ENCODE assay signal across 26 cellular contexts in the genomic region with DNA sequence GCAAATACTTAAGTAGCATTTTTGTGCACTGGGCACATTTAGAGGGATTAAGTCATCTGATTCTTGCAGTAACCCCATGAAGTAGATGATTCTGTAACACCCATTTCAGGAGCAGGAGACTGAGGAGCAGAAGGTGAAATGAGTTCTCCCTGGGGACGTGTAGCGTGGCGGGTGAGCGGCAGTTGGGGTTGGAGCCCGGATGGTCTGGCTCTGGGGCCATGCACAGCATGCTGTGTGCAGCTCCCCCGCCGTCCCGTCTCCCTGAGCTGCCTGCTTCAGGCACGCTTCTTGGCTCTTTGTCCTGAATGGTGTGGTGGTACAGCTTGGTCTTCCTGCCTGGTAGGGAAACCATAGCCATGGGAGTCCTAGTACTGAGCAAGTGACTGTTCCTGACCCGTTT. TPM values are rescaled to one million over a fixed set of nuclear protein-coding genes. Genes with fewer than 3 reads are reported as not detected.
DNase-seq lines count a peak whose midpoint lies in the region; ATAC-seq and TF ChIP-seq lines count a peak whose summit lies in the region.
"Had no signal": no experiment of that assay in that cellular context is flagged by ENCODE, and none has a peak within 500 bp of the region (broad histone marks: within the 10 kb centered on the region; RNA-seq: fewer than 3 reads in every experiment).

No MANE protein-coding gene starts in this region.

- no peaks in the 10 kb centered on the region for H3K9me3 Mint-ChIP-seq in CD8-positive, alpha-beta T cell
- no peaks in the 10 kb centered on the region for H3K9me3 Mint-ChIP-seq in activated T-helper 17 cell treated with anti-CD3 and anti-CD28 coated beads, Interleukin-2, amount 50 U/mL, for 72 hours
- H3K9me3 Mint-ChIP-seq in naive thymus-derived CD8-positive, alpha-beta T cell, result no peaks in the 10 kb centered on the region
- H3K9me3 Mint-ChIP-seq: dendritic cell treated with granulocyte-macrophage colony-stimulating factor and Interleukin-4, amounts not matched to agents 40 ng/mL and 50 ng/mL, for 4 days; IgD-negative memory B cell; naive B cell had no signal

- TF ChIP-seq CTCF in CD8-positive, alpha-beta T cell (IDR thresholded peaks at IDR 0.05), result no peak

- no peak overlapping the region for H3K4me3 ChIP-seq in CD8-positive, alpha-beta T cell (ENCODE audit: low read depth, low read length)
- H3K4me3 ChIP-seq: adrenal gland, Peyer's patch, SJSA1, stomach, upper lobe of left lung had no signal

- H3K36me3 ChIP-seq in CD8-positive, alpha-beta T cell (ENCODE audit: insufficient read depth, low read length), result no peaks in the 10 kb centered on the region
- H3K36me3 ChIP-seq: adrenal gland, Peyer's patch, SJSA1, stomach, upper lobe of left lung had no signal

- H3K4me1 ChIP-seq in CD8-positive, alpha-beta T cell (ENCODE audit: insufficient read depth, low read length), result peaks cover 98% of the 10 kb centered on the region
- H3K4me1 ChIP-seq: SJSA1 had no signal

- no peaks in the 10 kb centered on the region for H3K27me3 ChIP-seq in CD8-positive, alpha-beta T cell (ENCODE audit: insufficient read depth, low read length)
- H3K27me3 ChIP-seq: adrenal gland, foreskin keratinocyte, Peyer's patch, SJSA1, stomach, upper lobe of left lung had no signal

- no peak for ATAC-seq in CD8-positive, alpha-beta T cell
- ATAC-seq in activated T-helper 17 cell treated with anti-CD3 and anti-CD28 coated beads, Interleukin-2, amount 50 U/mL, for 72 hours (replicated peaks), result no peak
- no peak for ATAC-seq in naive thymus-derived CD8-positive, alpha-beta T cell
- no peak for ATAC-seq in HG03025 (IDR thresholded peaks at IDR 0.05; ENCODE audit: low FRiP score, unreplicated experiment)
- no peak for ATAC-seq in GM19463 (IDR thresholded peaks at IDR 0.05; ENCODE audit: unreplicated experiment)
- ATAC-seq: activated CD4-positive, CD25-positive, alpha-beta regulatory T cell treated with anti-CD3 and anti-CD28 coated beads, Interleukin-2, amount 50 U/mL, for 24 hours; foreskin keratinocyte had no signal

- no peaks in the 10 kb centered on the region for H3K9me3 ChIP-seq in CD8-positive, alpha-beta T cell (ENCODE audit: low read length)
- H3K9me3 ChIP-seq: adrenal gland, Peyer's patch, SJSA1, stomach, upper lobe of left lung had no signal

- no peak overlapping the region for H3K27ac ChIP-seq in CD8-positive, alpha-beta T cell (ENCODE audit: low read depth, low read length)
- H3K27ac ChIP-seq: 22Rv1, adrenal gland, epithelial cell of prostate, foreskin keratinocyte, HL-60, Peyer's patch, SJSA1, stomach, upper lobe of left lung had no signal

- CTCF ChIA-PET in CD8-positive, alpha-beta T cell (lab: Charles Lee), result interaction anchor here (1.8 to 2.1 kb wide), 2 partner anchors 13 to 30 kb away, joined by 4 to 5 read pairs; no protein-coding TSS in a partner anchor

- POLR2A ChIA-PET in CD8-positive, alpha-beta T cell (lab: Charles Lee), result interaction anchor here (7.1 kb wide), 1 partner anchor 12 kb away, joined by 52 read pairs; no protein-coding TSS in a partner anchor
- POLR2A ChIA-PET in naive thymus-derived CD8-positive, alpha-beta T cell (lab: Charles Lee), result interaction anchor here (15.8 kb wide), 1 partner anchor 10 kb away, joined by 194 read pairs; no protein-coding TSS in a partner anchor

- DNase-seq in NCI-H82 (lab: John Stamatoyannopoulos, UW) (peak; percentile 20), NCI-H82 treated with DMSO at 0.1 percent for 48 hours (lab: John Stamatoyannopoulos, UW; ENCODE audit: unreplicated experiment) (no peak), D341Med (ENCODE audit: low spot score) (no peak)
- DNase-seq in CD8-positive, alpha-beta T cell, result no peak
- DNase-seq in naive thymus-derived CD8-positive, alpha-beta T cell, result peak in 1 of 10 donors; percentile 15
- DNase-seq: adrenal gland; AML-193; foreskin keratinocyte; HCEC 1CT; hypothalamus; naive B cell; NCI-H187; stimulated activated CD4-positive, alpha-beta T cell treated with anti-CD3 and anti-CD28 coated beads, Interleukin-1b, Interleukin-23, amount 100 ng/mL, for 48 hours; stomach; upper lobe of left lung had no signal

- H3K4me1 Mint-ChIP-seq in CD8-positive, alpha-beta T cell (ENCODE audit: low read depth), result peaks cover 97% of the 10 kb centered on the region
- peaks cover 76% of the 10 kb centered on the region for H3K4me1 Mint-ChIP-seq in activated T-helper 17 cell treated with anti-CD3 and anti-CD28 coated beads, Interleukin-2, amount 50 U/mL, for 72 hours
- H3K4me1 Mint-ChIP-seq in naive thymus-derived CD8-positive, alpha-beta T cell, result peaks cover 62 to 100% (median 97%) of the 10 kb centered on the region in 4 donors

- no peak overlapping the region for H3K4me3 Mint-ChIP-seq in CD8-positive, alpha-beta T cell
- H3K4me3 Mint-ChIP-seq in activated T-helper 17 cell treated with anti-CD3 and anti-CD28 coated beads, Interleukin-2, amount 50 U/mL, for 72 hours, result peak overlapping the region; percentile 67
- H3K4me3 Mint-ChIP-seq in naive thymus-derived CD8-positive, alpha-beta T cell, result peak overlapping the region in 7 of 10 donors; percentile 11 to 78 (median 63)
- H3K4me3 Mint-ChIP-seq: dendritic cell treated with granulocyte-macrophage colony-stimulating factor and Interleukin-4, amounts not matched to agents 40 ng/mL and 50 ng/mL, for 4 days; IgD-negative memory B cell had no signal

- H3K27me3 Mint-ChIP-seq in CD8-positive, alpha-beta T cell (ENCODE audit: low read depth), result no peaks in the 10 kb centered on the region
- no peaks in the 10 kb centered on the region for H3K27me3 Mint-ChIP-seq in activated T-helper 17 cell treated with anti-CD3 and anti-CD28 coated beads, Interleukin-2, amount 50 U/mL, for 72 hours
- H3K27me3 Mint-ChIP-seq in naive thymus-derived CD8-positive, alpha-beta T cell, result no peaks in the 10 kb centered on the region
- H3K27me3 Mint-ChIP-seq: dendritic cell treated with granulocyte-macrophage colony-stimulating factor and Interleukin-4, amounts not matched to agents 40 ng/mL and 50 ng/mL, for 4 days; IgD-negative memory B cell had no signal

- H3K36me3 Mint-ChIP-seq in CD8-positive, alpha-beta T cell, result peaks cover 14% of the 10 kb centered on the region
- H3K36me3 Mint-ChIP-seq in activated T-helper 17 cell treated with anti-CD3 and anti-CD28 coated beads, Interleukin-2, amount 50 U/mL, for 72 hours (ENCODE audit: low read depth), result no peaks in the 10 kb centered on the region
- peaks cover 0 to 3% (median 0%) of the 10 kb centered on the region in 3 donors for H3K36me3 Mint-ChIP-seq in naive thymus-derived CD8-positive, alpha-beta T cell
- H3K36me3 Mint-ChIP-seq: naive B cell had no signal

- peak overlapping the region; percentile 89 for H3K27ac Mint-ChIP-seq in CD8-positive, alpha-beta T cell
- H3K27ac Mint-ChIP-seq in activated T-helper 17 cell treated with anti-CD3 and anti-CD28 coated beads, Interleukin-2, amount 50 U/mL, for 72 hours, result peak overlapping the region; percentile 82
- peak overlapping the region; percentile 89 to 96 (median 93) for H3K27ac Mint-ChIP-seq in naive thymus-derived CD8-positive, alpha-beta T cell

- intact Hi-C loops in CD8-positive, alpha-beta T cell (cut with DNase I, micrococcal nuclease), result no loop called here

RNA-seq across cellular contexts. Expression of a gene that starts 32.4 kb away (rescaled TPM):
- total RNA-seq in CD8-positive, alpha-beta T cell, result 10 to 100 TPM; 60.3 to 67.5 TPM
- 10 to 100 TPM; 66.4 to 74.8 TPM for total RNA-seq in activated T-helper 17 cell treated with anti-CD3 and anti-CD28 coated beads, Interleukin-2, amount 50 U/mL, for 72 hours
- total RNA-seq in naive thymus-derived CD8-positive, alpha-beta T cell, result 100 to 1,000 TPM; 130 to 141 TPM
- polyA plus RNA-seq in naive thymus-derived CD8-positive, alpha-beta T cell, result 10 to 100 TPM; 37.7 to 64.3 (median 46.3) TPM
